ENCODE assay signal across 1 cellular context in the genomic region with DNA sequence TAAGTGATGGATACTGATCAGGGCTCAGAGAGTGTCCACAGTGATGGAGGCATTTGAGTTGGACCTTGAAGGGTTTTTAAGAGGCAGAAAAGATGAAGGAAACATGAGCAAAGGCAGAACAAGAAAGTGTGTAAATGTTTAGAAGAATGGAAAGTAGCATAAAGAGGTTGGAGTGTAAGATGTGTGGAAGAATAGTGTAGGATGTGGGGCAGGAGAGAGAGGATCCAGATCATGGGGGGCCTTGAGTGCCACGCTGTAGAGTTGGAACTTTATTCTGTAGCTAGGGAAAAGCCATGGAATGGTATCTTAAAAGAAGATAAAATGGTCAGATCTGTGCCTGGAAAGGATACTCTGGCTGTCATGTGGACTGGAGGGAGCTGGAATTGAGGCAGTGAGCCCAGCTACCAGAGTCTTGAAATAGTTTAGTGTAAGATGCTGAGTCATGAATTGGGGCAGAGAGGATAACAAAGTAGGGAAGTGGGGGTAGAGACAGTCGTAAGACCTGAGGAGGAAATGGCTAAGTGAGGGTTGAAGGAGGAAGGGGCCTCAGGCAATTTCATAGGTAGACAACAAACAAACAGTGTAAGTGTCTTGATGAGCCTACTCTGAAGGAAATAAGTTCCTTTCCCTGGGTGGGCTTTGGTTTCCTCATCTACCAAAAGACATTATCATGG.
A peak's percentile ranks its signal among the peaks of the same experiment; 100 is the strongest.
TF ChIP-seq lines count a peak whose summit lies in the region.

No MANE protein-coding gene starts in this region.

TF ChIP-seq in K562, 482 proteins besides CTCF, POLR2A, EP300 and RAD21 (continued from another document and continues in another):
- TF ChIP-seq, protein P1, sequence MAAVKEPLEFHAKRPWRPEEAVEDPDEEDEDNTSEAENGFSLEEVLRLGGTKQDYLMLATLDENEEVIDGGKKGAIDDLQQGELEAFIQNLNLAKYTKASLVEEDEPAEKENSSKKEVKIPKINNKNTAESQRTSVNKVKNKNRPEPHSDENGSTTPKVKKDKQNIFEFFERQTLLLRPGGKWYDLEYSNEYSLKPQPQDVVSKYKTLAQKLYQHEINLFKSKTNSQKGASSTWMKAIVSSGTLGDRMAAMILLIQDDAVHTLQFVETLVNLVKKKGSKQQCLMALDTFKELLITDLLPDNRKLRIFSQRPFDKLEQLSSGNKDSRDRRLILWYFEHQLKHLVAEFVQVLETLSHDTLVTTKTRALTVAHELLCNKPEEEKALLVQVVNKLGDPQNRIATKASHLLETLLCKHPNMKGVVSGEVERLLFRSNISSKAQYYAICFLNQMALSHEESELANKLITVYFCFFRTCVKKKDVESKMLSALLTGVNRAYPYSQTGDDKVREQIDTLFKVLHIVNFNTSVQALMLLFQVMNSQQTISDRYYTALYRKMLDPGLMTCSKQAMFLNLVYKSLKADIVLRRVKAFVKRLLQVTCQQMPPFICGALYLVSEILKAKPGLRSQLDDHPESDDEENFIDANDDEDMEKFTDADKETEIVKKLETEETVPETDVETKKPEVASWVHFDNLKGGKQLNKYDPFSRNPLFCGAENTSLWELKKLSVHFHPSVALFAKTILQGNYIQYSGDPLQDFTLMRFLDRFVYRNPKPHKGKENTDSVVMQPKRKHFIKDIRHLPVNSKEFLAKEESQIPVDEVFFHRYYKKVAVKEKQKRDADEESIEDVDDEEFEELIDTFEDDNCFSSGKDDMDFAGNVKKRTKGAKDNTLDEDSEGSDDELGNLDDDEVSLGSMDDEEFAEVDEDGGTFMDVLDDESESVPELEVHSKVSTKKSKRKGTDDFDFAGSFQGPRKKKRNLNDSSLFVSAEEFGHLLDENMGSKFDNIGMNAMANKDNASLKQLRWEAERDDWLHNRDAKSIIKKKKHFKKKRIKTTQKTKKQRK (IDR thresholded peaks at IDR 0.05; ENCODE audit: borderline replicate concordance, low read depth, low read length): no peak
- TF ChIP-seq TARDBP (IDR thresholded peaks at IDR 0.05): no peak
- TF ChIP-seq POLR2H (tag; IDR thresholded peaks at IDR 0.05; ENCODE audit: low read depth): no peak
- TF ChIP-seq PHF20 (IDR thresholded peaks at IDR 0.05; ENCODE audit: partially characterized antibody): no peak
- TF ChIP-seq SP1 (CRISPR knock-in tag; IDR thresholded peaks at IDR 0.05): 0 out of 2 replicates have a peak, but pooled peaks have one; percentile 8
- no peak for TF ChIP-seq PRPF4 (IDR thresholded peaks at IDR 0.05; ENCODE audit: insufficient read depth, low read depth, low read length, poor library complexity, severe bottlenecking)
- TF ChIP-seq MXI1 (IDR thresholded peaks at IDR 0.05; ENCODE audit: low read depth, low read length): no peak
- TF ChIP-seq ZNF324 (CRISPR knock-in tag; IDR thresholded peaks at IDR 0.05): no peak
- no peak for TF ChIP-seq ZBTB1 (CRISPR knock-in tag; IDR thresholded peaks at IDR 0.05; ENCODE audit: borderline replicate concordance, low read depth)
- TF ChIP-seq, protein P2, sequence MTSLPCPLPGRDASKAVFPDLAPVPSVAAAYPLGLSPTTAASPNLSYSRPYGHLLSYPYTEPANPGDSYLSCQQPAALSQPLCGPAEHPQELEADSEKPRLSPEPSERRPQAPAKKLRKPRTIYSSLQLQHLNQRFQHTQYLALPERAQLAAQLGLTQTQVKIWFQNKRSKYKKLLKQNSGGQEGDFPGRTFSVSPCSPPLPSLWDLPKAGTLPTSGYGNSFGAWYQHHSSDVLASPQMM (CRISPR knock-in tag; IDR thresholded peaks at IDR 0.05): no peak
- TF ChIP-seq BRD4 (IDR thresholded peaks at IDR 0.05): no peak
- no peak for TF ChIP-seq NFATC3 (IDR thresholded peaks at IDR 0.05)
- no peak for TF ChIP-seq ZNF57 (CRISPR knock-in tag; IDR thresholded peaks at IDR 0.05)
- TF ChIP-seq ZBTB17 (CRISPR knock-in tag; IDR thresholded peaks at IDR 0.05): 0 out of 2 replicates have a peak, but pooled peaks have one; percentile 10
- TF ChIP-seq MTF1 (CRISPR knock-in tag; IDR thresholded peaks at IDR 0.05; ENCODE audit: borderline replicate concordance): no peak
- TF ChIP-seq ZBTB7A (IDR thresholded peaks at IDR 0.05; ENCODE audit: borderline replicate concordance, control insufficient read depth, low read depth, low read length): no peak
- TF ChIP-seq ZNF780A (CRISPR knock-in tag; IDR thresholded peaks at IDR 0.05): no peak
- TF ChIP-seq EZH2 (IDR thresholded peaks at IDR 0.05; ENCODE audit: borderline replicate concordance, low read depth, low read length): no peak
- TF ChIP-seq GTF2F1 (IDR thresholded peaks at IDR 0.05; ENCODE audit: low read depth, low read length): no peak
- no peak for TF ChIP-seq ZNF24 (IDR thresholded peaks at IDR 0.05)
- TF ChIP-seq, protein P3, sequence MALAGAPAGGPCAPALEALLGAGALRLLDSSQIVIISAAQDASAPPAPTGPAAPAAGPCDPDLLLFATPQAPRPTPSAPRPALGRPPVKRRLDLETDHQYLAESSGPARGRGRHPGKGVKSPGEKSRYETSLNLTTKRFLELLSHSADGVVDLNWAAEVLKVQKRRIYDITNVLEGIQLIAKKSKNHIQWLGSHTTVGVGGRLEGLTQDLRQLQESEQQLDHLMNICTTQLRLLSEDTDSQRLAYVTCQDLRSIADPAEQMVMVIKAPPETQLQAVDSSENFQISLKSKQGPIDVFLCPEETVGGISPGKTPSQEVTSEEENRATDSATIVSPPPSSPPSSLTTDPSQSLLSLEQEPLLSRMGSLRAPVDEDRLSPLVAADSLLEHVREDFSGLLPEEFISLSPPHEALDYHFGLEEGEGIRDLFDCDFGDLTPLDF (CRISPR knock-in tag; IDR thresholded peaks at IDR 0.05): no peak
- no peak for TF ChIP-seq PCBP2 (IDR thresholded peaks at IDR 0.05; ENCODE audit: low read depth, low read length, poor library complexity, severe bottlenecking)
- no peak for TF ChIP-seq BCOR (IDR thresholded peaks at IDR 0.05)
- TF ChIP-seq, protein P4, sequence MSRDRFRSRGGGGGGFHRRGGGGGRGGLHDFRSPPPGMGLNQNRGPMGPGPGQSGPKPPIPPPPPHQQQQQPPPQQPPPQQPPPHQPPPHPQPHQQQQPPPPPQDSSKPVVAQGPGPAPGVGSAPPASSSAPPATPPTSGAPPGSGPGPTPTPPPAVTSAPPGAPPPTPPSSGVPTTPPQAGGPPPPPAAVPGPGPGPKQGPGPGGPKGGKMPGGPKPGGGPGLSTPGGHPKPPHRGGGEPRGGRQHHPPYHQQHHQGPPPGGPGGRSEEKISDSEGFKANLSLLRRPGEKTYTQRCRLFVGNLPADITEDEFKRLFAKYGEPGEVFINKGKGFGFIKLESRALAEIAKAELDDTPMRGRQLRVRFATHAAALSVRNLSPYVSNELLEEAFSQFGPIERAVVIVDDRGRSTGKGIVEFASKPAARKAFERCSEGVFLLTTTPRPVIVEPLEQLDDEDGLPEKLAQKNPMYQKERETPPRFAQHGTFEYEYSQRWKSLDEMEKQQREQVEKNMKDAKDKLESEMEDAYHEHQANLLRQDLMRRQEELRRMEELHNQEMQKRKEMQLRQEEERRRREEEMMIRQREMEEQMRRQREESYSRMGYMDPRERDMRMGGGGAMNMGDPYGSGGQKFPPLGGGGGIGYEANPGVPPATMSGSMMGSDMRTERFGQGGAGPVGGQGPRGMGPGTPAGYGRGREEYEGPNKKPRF (IDR thresholded peaks at IDR 0.05; ENCODE audit: low read depth, low read length): no peak
- TF ChIP-seq ZNF717 (CRISPR knock-in tag; IDR thresholded peaks at IDR 0.05): no peak
- TF ChIP-seq, protein P5, sequence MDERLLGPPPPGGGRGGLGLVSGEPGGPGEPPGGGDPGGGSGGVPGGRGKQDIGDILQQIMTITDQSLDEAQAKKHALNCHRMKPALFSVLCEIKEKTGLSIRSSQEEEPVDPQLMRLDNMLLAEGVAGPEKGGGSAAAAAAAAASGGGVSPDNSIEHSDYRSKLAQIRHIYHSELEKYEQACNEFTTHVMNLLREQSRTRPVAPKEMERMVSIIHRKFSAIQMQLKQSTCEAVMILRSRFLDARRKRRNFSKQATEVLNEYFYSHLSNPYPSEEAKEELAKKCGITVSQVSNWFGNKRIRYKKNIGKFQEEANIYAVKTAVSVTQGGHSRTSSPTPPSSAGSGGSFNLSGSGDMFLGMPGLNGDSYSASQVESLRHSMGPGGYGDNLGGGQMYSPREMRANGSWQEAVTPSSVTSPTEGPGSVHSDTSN (CRISPR knock-in tag; IDR thresholded peaks at IDR 0.05; ENCODE audit: low read depth): no peak
- TF ChIP-seq, protein P5 (tag; conservative IDR thresholded peaks at IDR 0.05; ENCODE audit: low read depth): no peak
- TF ChIP-seq MTA2 (IDR thresholded peaks at IDR 0.05; ENCODE audit: low read depth): no peak
- TF ChIP-seq, protein P6, sequence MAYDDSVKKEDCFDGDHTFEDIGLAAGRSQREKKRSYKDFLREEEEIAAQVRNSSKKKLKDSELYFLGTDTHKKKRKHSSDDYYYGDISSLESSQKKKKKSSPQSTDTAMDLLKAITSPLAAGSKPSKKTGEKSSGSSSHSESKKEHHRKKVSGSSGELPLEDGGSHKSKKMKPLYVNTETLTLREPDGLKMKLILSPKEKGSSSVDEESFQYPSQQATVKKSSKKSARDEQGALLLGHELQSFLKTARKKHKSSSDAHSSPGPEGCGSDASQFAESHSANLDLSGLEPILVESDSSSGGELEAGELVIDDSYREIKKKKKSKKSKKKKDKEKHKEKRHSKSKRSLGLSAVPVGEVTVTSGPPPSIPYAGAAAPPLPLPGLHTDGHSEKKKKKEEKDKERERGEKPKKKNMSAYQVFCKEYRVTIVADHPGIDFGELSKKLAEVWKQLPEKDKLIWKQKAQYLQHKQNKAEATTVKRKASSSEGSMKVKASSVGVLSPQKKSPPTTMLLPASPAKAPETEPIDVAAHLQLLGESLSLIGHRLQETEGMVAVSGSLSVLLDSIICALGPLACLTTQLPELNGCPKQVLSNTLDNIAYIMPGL (CRISPR knock-in tag; IDR thresholded peaks at IDR 0.05): no peak
- TF ChIP-seq, protein P7, sequence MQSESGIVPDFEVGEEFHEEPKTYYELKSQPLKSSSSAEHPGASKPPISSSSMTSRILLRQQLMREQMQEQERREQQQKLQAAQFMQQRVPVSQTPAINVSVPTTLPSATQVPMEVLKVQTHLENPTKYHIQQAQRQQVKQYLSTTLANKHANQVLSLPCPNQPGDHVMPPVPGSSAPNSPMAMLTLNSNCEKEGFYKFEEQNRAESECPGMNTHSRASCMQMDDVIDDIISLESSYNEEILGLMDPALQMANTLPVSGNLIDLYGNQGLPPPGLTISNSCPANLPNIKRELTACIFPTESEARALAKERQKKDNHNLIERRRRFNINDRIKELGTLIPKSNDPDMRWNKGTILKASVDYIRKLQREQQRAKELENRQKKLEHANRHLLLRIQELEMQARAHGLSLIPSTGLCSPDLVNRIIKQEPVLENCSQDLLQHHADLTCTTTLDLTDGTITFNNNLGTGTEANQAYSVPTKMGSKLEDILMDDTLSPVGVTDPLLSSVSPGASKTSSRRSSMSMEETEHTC (IDR thresholded peaks at IDR 0.05): no peak
- TF ChIP-seq, protein P8, sequence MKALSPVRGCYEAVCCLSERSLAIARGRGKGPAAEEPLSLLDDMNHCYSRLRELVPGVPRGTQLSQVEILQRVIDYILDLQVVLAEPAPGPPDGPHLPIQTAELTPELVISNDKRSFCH (CRISPR knock-in tag; IDR thresholded peaks at IDR 0.05): no peak
- TF ChIP-seq, protein P8 (tag; IDR thresholded peaks at IDR 0.05): no peak
- TF ChIP-seq ZNF143 (CRISPR knock-in tag; IDR thresholded peaks at IDR 0.05): no peak
- TF ChIP-seq, protein P9, sequence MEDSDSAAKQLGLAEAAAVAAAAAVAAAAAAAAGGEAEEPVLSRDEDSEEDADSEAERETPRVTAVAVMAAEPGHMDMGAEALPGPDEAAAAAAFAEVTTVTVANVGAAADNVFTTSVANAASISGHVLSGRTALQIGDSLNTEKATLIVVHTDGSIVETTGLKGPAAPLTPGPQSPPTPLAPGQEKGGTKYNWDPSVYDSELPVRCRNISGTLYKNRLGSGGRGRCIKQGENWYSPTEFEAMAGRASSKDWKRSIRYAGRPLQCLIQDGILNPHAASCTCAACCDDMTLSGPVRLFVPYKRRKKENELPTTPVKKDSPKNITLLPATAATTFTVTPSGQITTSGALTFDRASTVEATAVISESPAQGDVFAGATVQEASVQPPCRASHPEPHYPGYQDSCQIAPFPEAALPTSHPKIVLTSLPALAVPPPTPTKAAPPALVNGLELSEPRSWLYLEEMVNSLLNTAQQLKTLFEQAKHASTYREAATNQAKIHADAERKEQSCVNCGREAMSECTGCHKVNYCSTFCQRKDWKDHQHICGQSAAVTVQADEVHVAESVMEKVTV (CRISPR knock-in tag; IDR thresholded peaks at IDR 0.05): no peak
- TF ChIP-seq, protein P10, sequence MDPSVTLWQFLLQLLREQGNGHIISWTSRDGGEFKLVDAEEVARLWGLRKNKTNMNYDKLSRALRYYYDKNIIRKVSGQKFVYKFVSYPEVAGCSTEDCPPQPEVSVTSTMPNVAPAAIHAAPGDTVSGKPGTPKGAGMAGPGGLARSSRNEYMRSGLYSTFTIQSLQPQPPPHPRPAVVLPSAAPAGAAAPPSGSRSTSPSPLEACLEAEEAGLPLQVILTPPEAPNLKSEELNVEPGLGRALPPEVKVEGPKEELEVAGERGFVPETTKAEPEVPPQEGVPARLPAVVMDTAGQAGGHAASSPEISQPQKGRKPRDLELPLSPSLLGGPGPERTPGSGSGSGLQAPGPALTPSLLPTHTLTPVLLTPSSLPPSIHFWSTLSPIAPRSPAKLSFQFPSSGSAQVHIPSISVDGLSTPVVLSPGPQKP (CRISPR knock-in tag; IDR thresholded peaks at IDR 0.05): no peak
- TF ChIP-seq SAFB (IDR thresholded peaks at IDR 0.05; ENCODE audit: borderline replicate concordance, low read depth, low read length): no peak
- TF ChIP-seq ERF (CRISPR knock-in tag; IDR thresholded peaks at IDR 0.05): no peak; the same call in 1 of the 2 replicates
- no peak for TF ChIP-seq PML (IDR thresholded peaks at IDR 0.05; ENCODE audit: low read length)
- no peak for TF ChIP-seq CEBPB (tag; IDR thresholded peaks at IDR 0.05)
- TF ChIP-seq ZNF232 (CRISPR knock-in tag; IDR thresholded peaks at IDR 0.05): no peak
- TF ChIP-seq, protein P11, sequence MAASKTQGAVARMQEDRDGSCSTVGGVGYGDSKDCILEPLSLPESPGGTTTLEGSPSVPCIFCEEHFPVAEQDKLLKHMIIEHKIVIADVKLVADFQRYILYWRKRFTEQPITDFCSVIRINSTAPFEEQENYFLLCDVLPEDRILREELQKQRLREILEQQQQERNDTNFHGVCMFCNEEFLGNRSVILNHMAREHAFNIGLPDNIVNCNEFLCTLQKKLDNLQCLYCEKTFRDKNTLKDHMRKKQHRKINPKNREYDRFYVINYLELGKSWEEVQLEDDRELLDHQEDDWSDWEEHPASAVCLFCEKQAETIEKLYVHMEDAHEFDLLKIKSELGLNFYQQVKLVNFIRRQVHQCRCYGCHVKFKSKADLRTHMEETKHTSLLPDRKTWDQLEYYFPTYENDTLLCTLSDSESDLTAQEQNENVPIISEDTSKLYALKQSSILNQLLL (CRISPR knock-in tag; IDR thresholded peaks at IDR 0.05; ENCODE audit: borderline replicate concordance): no peak
- TF ChIP-seq ZNF282 (CRISPR knock-in tag; IDR thresholded peaks at IDR 0.05): no peak
- TF ChIP-seq SLC30A9 (CRISPR knock-in tag; IDR thresholded peaks at IDR 0.05): no peak
- no peak for TF ChIP-seq U2AF2 (optimal IDR thresholded peaks at IDR 0.05; ENCODE audit: low read depth, low read length)
- no peak for TF ChIP-seq MCM7 (IDR thresholded peaks at IDR 0.05)
